8 cellular contexts compared by ENCODE assay signal in the genomic region with DNA sequence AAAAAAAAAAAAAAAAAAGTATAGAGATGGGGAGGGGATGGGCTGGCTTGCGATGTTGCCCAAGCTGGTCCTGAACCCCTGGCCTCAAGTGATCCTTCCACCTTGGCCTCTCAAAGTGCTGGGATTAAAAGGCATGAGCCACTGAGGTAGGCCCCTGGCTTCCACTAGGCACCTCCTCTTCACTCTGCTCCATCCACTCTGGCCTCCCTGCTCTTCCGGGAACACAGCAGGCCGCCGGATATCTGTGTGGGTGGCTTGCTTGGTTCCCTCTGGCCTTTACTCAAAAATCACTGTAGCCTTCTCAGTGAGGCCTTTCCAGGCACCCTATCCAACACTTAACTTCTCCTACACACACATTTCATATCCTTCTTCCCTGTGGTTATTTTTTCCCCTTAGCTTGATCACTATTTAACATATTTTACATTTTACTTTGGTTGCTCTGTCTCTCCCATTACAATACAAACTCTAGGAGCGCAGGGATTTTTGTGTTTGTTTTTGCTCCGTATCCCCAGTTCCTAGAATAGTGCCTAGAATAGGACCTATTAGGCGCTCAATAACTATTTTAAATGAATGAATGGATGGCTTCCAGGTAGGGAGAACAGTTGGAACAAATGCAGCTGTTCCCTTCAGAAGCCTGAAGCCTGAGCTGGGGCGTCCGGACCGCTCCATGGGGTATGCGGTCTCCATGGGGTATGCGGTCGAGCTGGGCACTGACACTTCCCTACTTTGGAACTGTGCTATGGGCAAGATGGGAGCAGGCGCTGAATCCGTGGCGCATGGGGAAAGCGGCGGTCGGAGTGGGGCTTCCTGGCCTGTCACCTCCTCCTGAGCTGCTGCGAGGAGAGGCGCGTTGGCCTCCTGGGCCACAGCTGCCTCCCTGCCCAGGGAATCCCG. TPM values are rescaled to one million over a fixed set of nuclear protein-coding genes. Genes with fewer than 3 reads are reported as not detected.
A peak's percentile ranks its signal among the peaks of the same experiment; 100 is the strongest.
DNase-seq lines count a peak whose midpoint lies in the region; ATAC-seq and TF ChIP-seq lines count a peak whose summit lies in the region.

No MANE protein-coding gene starts in this region.

- H2BK120ac ChIP-seq in mesenchymal stem cell (ENCODE audit: low read depth, low read length): no peak overlapping the region

- no peak overlapping the region for H2BK5ac ChIP-seq in mesenchymal stem cell (ENCODE audit: low read depth, low read length, poor library complexity, severe bottlenecking)

- no peaks in the 10 kb centered on the region for H3K79me1 ChIP-seq in mesenchymal stem cell (replicated peaks; ENCODE audit: low read length, poor library complexity, severe bottlenecking)

- peak overlapping the region; percentile 65 for H2AFZ ChIP-seq in mesenchymal stem cell (ENCODE audit: low read depth, low read length)

- no peak for DNase-seq in Jurkat, Clone E6-1 (ENCODE audit: low read depth, low spot score)
- DNase-seq in cerebellum (ENCODE audit: low spot score) (peak; percentile 37), mesenchymal stem cell (peak; percentile 19), NCI-H1092 (lab: John Stamatoyannopoulos, UW) (no peak)
- DNase-seq in activated CD8-positive, alpha-beta memory T cell treated with anti-CD3 and anti-CD28 coated beads, Interleukin-2, amount 50 U/mL, for 48 hours: no peak

- no peaks in the 10 kb centered on the region for H3K9me3 ChIP-seq in mesenchymal stem cell (ENCODE audit: control insufficient read depth, low read length)

- no peaks in the 10 kb centered on the region for H3K36me3 ChIP-seq in mesenchymal stem cell (ENCODE audit: control insufficient read depth in 1 of 2, insufficient read depth in 2 of 2, low read depth in 1 of 2, low read length in 2 of 2)

- H2AK5ac ChIP-seq in mesenchymal stem cell (ENCODE audit: low read length, severe bottlenecking): no peak overlapping the region

- peak overlapping the region; percentile 44 for H3K4me3 ChIP-seq in Jurkat, Clone E6-1 (ENCODE audit: low read length)
- H3K4me3 ChIP-seq in mesenchymal stem cell (ENCODE audit: insufficient read depth in 1 of 2, low read depth in 1 of 2, low read length in 2 of 2): peak overlapping the region; percentile 69 to 77

- peak; percentile 16 for ATAC-seq in GM18511 (IDR thresholded peaks at IDR 0.05; ENCODE audit: unreplicated experiment)
- no peak for ATAC-seq in GM18505 (IDR thresholded peaks at IDR 0.05; ENCODE audit: unreplicated experiment)
- ATAC-seq in GM21737 (IDR thresholded peaks at IDR 0.05; ENCODE audit: unreplicated experiment): no peak

- H3K27ac ChIP-seq in mesenchymal stem cell (ENCODE audit: low read length, poor library complexity, severe bottlenecking): peak overlapping the region; percentile 69

- peak overlapping the region; percentile 24 to 81 for H3K4ac ChIP-seq in mesenchymal stem cell (ENCODE audit: low read depth in 1 of 2, low read length in 2 of 2)

- no peak overlapping the region for H3K23ac ChIP-seq in mesenchymal stem cell (ENCODE audit: low read length in 2 of 2)

- H3K18ac ChIP-seq in mesenchymal stem cell (ENCODE audit: low read depth in 1 of 2, low read length in 2 of 2): peak overlapping the region; percentile 15 to 62

- no peak overlapping the region for H2BK15ac ChIP-seq in mesenchymal stem cell (ENCODE audit: low read depth, poor library complexity, severe bottlenecking)

- no peaks in the 10 kb centered on the region for H3K27me3 ChIP-seq in mesenchymal stem cell (ENCODE audit: control insufficient read depth in 1 of 2, insufficient read depth in 1 of 2, low read length in 2 of 2)

- peak overlapping the region; percentile 77 for H3K4me2 ChIP-seq in mesenchymal stem cell (ENCODE audit: low read length, poor library complexity, severe bottlenecking)

- no peak for TF ChIP-seq POLR2A in GM18505 (IDR thresholded peaks at IDR 0.05; ENCODE audit: borderline replicate concordance, extremely low read depth, insufficient read depth, insufficient read length)

- 27% methylated on average over 23 of the region's 23 CpGs for WGBS in mesenchymal stem cell

- peaks cover 15% of the 10 kb centered on the region for H3K4me1 ChIP-seq in mesenchymal stem cell (ENCODE audit: control insufficient read depth, insufficient read depth, low read depth, low read length)

- H3K9ac ChIP-seq in mesenchymal stem cell (ENCODE audit: low read length): peak overlapping the region; percentile 87

- peak overlapping the region; percentile 74 for H4K91ac ChIP-seq in mesenchymal stem cell (ENCODE audit: low read length)

- peak overlapping the region in 1 of 2 experiments; percentile 75 for H2BK12ac ChIP-seq in mesenchymal stem cell (ENCODE audit: low read length in 2 of 2)

- H4K8ac ChIP-seq in mesenchymal stem cell (ENCODE audit: low read length): peak overlapping the region; percentile 83

- H3K14ac ChIP-seq in mesenchymal stem cell (ENCODE audit: low read length in 2 of 2): no peak overlapping the region

RNA-seq across cellular contexts. Expression of a gene that starts 46.7 kb away (rescaled TPM):
- polyA plus RNA-seq in Jurkat, Clone E6-1 (2012; ENCODE audit: insufficient read depth, insufficient read length): 949 TPM
- total RNA-seq in cerebellum: 334 TPM
- 591 TPM for polyA plus RNA-seq in mesenchymal stem cell (2013, experiment 1 of 2)
- 615 TPM for polyA plus RNA-seq in mesenchymal stem cell (2013, experiment 2 of 2)

Comparison
In these comparisons a context has a peak if more than half of its experiments do, and no peak if none do; other contexts are left out.
1. DNase-seq: peak in cerebellum (single experiment) and mesenchymal stem cell (single experiment); none in Jurkat, Clone E6-1 (single experiment), NCI-H1092 (single experiment) and activated CD8-positive, alpha-beta memory T cell treated with anti-CD3 and anti-CD28 coated beads, Interleukin-2, amount 50 U/mL, for 48 hours (single experiment).